Comparison of ENCODE assay signal across 16 cellular contexts in the genomic region with DNA sequence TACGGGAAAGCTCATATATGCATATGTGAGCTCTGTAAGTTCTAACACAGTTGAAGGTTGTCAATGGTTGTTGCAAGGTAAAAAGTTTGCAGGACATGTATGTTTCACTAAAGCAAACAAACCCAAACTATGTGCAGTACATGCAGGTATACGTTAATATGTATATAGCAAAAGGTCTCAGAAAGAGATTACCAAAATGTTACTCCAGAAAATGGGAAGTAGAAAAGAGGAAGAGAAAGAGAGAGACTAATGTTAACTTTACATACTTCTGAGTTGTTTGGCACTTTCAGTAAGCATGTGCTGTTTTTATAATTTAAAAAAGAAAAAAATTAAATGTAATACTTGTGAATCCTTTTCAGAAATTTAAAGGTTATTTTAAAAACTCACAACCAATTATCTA. TPM values are rescaled to one million over a fixed set of nuclear protein-coding genes. Genes with fewer than 3 reads are reported as not detected.
DNase-seq lines count a peak whose midpoint lies in the region; ATAC-seq, FAIRE-seq and TF ChIP-seq lines count a peak whose summit lies in the region.
"Had no signal": no experiment of that assay in that cellular context is flagged by ENCODE, and none has a peak within 500 bp of the region (broad histone marks: within the 10 kb centered on the region; RNA-seq: fewer than 3 reads in every experiment).

No MANE protein-coding gene starts in this region.

- FAIRE-seq in GM12891 (lab: Jason Lieb, UNC): peak; percentile 70

- H3K9me3 Mint-ChIP-seq in activated B cell treated with CpG ODN at 0.5 μM for 24 hours: no peaks in the 10 kb centered on the region
- no peaks in the 10 kb centered on the region for H3K9me3 Mint-ChIP-seq in immature natural killer cell
- H3K9me3 Mint-ChIP-seq: activated T-helper 1 cell treated with anti-CD3 and anti-CD28 coated beads, Interleukin-12 subunit alpha, Interleukin-12 subunit beta, Interleukin-2, Interleukin-4 antibody, amounts not matched to agents 30 ng/mL and 10 ng/mL and 1 ng/mL, durations not matched to agents 14 hours and 24 hours and 36 hours had no signal

- H3K36me3 Mint-ChIP-seq in activated B cell treated with CpG ODN at 0.5 μM for 24 hours (ENCODE audit: low read depth): no peaks in the 10 kb centered on the region
- H3K36me3 Mint-ChIP-seq in immature natural killer cell: peaks cover 3 to 13% (median 12%) of the 10 kb centered on the region in 3 donors

- ATAC-seq in HG02610 (IDR thresholded peaks at IDR 0.05; ENCODE audit: unreplicated experiment) (peak; percentile 54), activated B cell treated with CpG ODN at 0.5 μM for 24 hours (ENCODE audit: low read depth) (peak; percentile 81)
- ATAC-seq: heart right ventricle, left colon had no signal

- peak overlapping the region; percentile 79 for H3K27ac Mint-ChIP-seq in activated B cell treated with CpG ODN at 0.5 μM for 24 hours
- H3K27ac Mint-ChIP-seq in immature natural killer cell: peak overlapping the region in 1 of 6 donors; percentile 78
- H3K27ac Mint-ChIP-seq: activated T-helper 1 cell treated with anti-CD3 and anti-CD28 coated beads, Interleukin-12 subunit alpha, Interleukin-12 subunit beta, Interleukin-2, Interleukin-4 antibody, amounts not matched to agents 30 ng/mL and 10 ng/mL and 1 ng/mL, durations not matched to agents 14 hours and 24 hours and 36 hours had no signal

- H3K4me1 Mint-ChIP-seq in activated B cell treated with CpG ODN at 0.5 μM for 24 hours: peaks cover 48% of the 10 kb centered on the region
- H3K4me1 Mint-ChIP-seq in immature natural killer cell: peaks cover 7 to 9% of the 10 kb centered on the region in 2 donors

- no peak for TF ChIP-seq POLR2A in GM12891 (IDR thresholded peaks at IDR 0.05; ENCODE audit: low read depth, low read length)

- TF ChIP-seq CTCF in activated B cell treated with CpG ODN at 0.5 μM for 24 hours (IDR thresholded peaks at IDR 0.05): no peak

- DNase-seq in GM12891 (ENCODE audit: insufficient read length, low spot score) (no peak), NAMALWA (ENCODE audit: low spot score) (peak; percentile 74), activated B cell treated with CpG ODN at 0.5 μM for 24 hours (no peak), RKO (ENCODE audit: low spot score) (no peak), immature natural killer cell (no peak), GM03348 (ENCODE audit: low spot score) (no peak)
- DNase-seq in NK-92 treated with Interleukin-12 subunit alpha and Interleukin-12 subunit beta, amount 100 ng/mL, for 24 hours (lab: John Stamatoyannopoulos, UW): no peak
- DNase-seq: ACHN, aorta, COR-L47, heart right ventricle, left colon, MM.1S, NCI-H2171 treated with DMSO at 0.1 percent for 48 hours had no signal

- H3K27me3 Mint-ChIP-seq in activated B cell treated with CpG ODN at 0.5 μM for 24 hours (no peaks in the 10 kb centered on the region), immature natural killer cell (ENCODE audit: low read depth in 3 of 3) (peaks cover 0 to 1% (median 0%) of the 10 kb centered on the region in 3 donors)

- CTCF ChIA-PET in activated B cell treated with CpG ODN at 0.5 μM for 24 hours (lab: Charles Lee): no interaction called here

- intact Hi-C loops in activated B cell treated with CpG ODN at 0.5 μM for 24 hours (cut with micrococcal nuclease): loop anchor here (1.0 kb wide), 2 partner anchors 9 to 12 kb away; no protein-coding TSS in a partner anchor

- POLR2A ChIA-PET in activated B cell treated with CpG ODN at 0.5 μM for 24 hours (lab: Charles Lee): interaction anchor here (0.6 to 1.0 kb wide), 2 partner anchors 11 to 12 kb away, joined by 4 to 6 read pairs; no protein-coding TSS in a partner anchor

- peak overlapping the region; percentile 50 for H3K4me3 Mint-ChIP-seq in activated B cell treated with CpG ODN at 0.5 μM for 24 hours
- no peak overlapping the region for H3K4me3 Mint-ChIP-seq in immature natural killer cell
- H3K4me3 Mint-ChIP-seq: activated T-helper 1 cell treated with anti-CD3 and anti-CD28 coated beads, Interleukin-12 subunit alpha, Interleukin-12 subunit beta, Interleukin-2, Interleukin-4 antibody, amounts not matched to agents 30 ng/mL and 10 ng/mL and 1 ng/mL, durations not matched to agents 14 hours and 24 hours and 36 hours had no signal

TF ChIP-seq in GM12891, 5 proteins besides CTCF, POLR2A, EP300 and RAD21:
- TF ChIP-seq SPI1 (IDR thresholded peaks at IDR 0.05; ENCODE audit: low read depth, low read length): peak; percentile 88
- no peak for TF ChIP-seq TAF1 (IDR thresholded peaks at IDR 0.05; ENCODE audit: low read depth, low read length)
- TF ChIP-seq POU2F2 (IDR thresholded peaks at IDR 0.05; ENCODE audit: low read depth, low read length): no peak
- TF ChIP-seq PAX5 (IDR thresholded peaks at IDR 0.05; ENCODE audit: insufficient read depth, low read length, severe bottlenecking): no peak
- TF ChIP-seq POLR2AphosphoS5 (IDR thresholded peaks at IDR 0.05; ENCODE audit: low read depth, low read length): no peak

RNA-seq across cellular contexts. Expression of a gene that starts 32.8 kb away (rescaled TPM):
- 6.0 TPM for polyA plus RNA-seq in GM12891 (2012; ENCODE audit: low read depth, missing spikeins)
- total RNA-seq in activated B cell treated with CpG ODN at 0.5 μM for 24 hours: 14.4 and 17.8 TPM in 2 replicates
- polyA plus RNA-seq in immature natural killer cell: 10 to 100 TPM in 1 of 3 donors, 1 to 10 TPM in 2; 9.1 to 16.3 (median 9.7) TPM

RNA-seq across cellular contexts. Expression of a gene that starts 33.3 kb away (rescaled TPM):
- polyA plus RNA-seq in GM12891 (2012; ENCODE audit: low read depth, missing spikeins): 6.5 TPM
- 7.0 and 7.8 TPM in 2 replicates for total RNA-seq in activated B cell treated with CpG ODN at 0.5 μM for 24 hours
- 10 to 100 TPM in 1 of 3 donors, 1 to 10 TPM in 2; 3.8 to 12.6 (median 8.5) TPM for polyA plus RNA-seq in immature natural killer cell
